In genomic region chr15:29815000-29815704, GRCh38 we compare ENCODE assay signal across 11 cellular contexts. TPM values are rescaled to one million over a fixed set of nuclear protein-coding genes. Genes with fewer than 3 reads are reported as not detected.
DNase-seq lines count a peak whose midpoint lies in the region; ATAC-seq and TF ChIP-seq lines count a peak whose summit lies in the region.
"Had no signal": no experiment of that assay in that cellular context is flagged by ENCODE, and none has a peak within 500 bp of the region (broad histone marks: within the 10 kb centered on the region; RNA-seq: fewer than 3 reads in every experiment).

No MANE protein-coding gene starts in this region.

- H3K27me3 Mint-ChIP-seq in CD4-positive, alpha-beta memory T cell: peaks cover 29 to 39% of the 10 kb centered on the region in 2 donors

- peaks cover 0 to 15% (median 0%) of the 10 kb centered on the region in 9 donors for H3K27me3 ChIP-seq in heart left ventricle
- H3K27me3 ChIP-seq in CD4-positive, alpha-beta memory T cell (ENCODE audit: insufficient read depth, low read length): peaks cover 10% of the 10 kb centered on the region

- H3K9me3 Mint-ChIP-seq in CD4-positive, alpha-beta memory T cell: peaks cover 0 to 36% (median 20%) of the 10 kb centered on the region in 8 donors

- TF ChIP-seq CTCF in heart left ventricle (IDR thresholded peaks at IDR 0.05) (peak in 1 of 12 donors; percentile 16), retinal pigment epithelial cell (conservative IDR thresholded peaks at IDR 0.05; ENCODE audit: low read depth, low read length) (no peak)

- H3K4me1 ChIP-seq in heart left ventricle: peaks cover 6 to 88% (median 56%) of the 10 kb centered on the region in 12 donors
- H3K4me1 ChIP-seq in CD4-positive, alpha-beta memory T cell (ENCODE audit: insufficient read depth, low read length): no peaks in the 10 kb centered on the region

- H3K4me3 ChIP-seq in heart left ventricle: no peak overlapping the region
- no peak overlapping the region for H3K4me3 ChIP-seq in retinal pigment epithelial cell (ENCODE audit: low read length)
- H3K4me3 ChIP-seq in CD4-positive, alpha-beta memory T cell (ENCODE audit: low read length in 2 of 2): no peak overlapping the region

- ATAC-seq in heart left ventricle (peak; percentile 62 to 88 (median 82)), GM18870 (IDR thresholded peaks at IDR 0.05; ENCODE audit: unreplicated experiment) (no peak)
- ATAC-seq: sciatic nerve had no signal

- no peaks in the 10 kb centered on the region for H3K36me3 Mint-ChIP-seq in CD4-positive, alpha-beta memory T cell

- POLR2A ChIA-PET in CD4-positive, alpha-beta memory T cell (lab: Charles Lee; ENCODE audit: partially characterized antibody): no interaction called here

- H3K27ac ChIP-seq in heart left ventricle: peak overlapping the region in 5 of 12 donors; percentile 2 to 44 (median 12)
- H3K27ac ChIP-seq in CD4-positive, alpha-beta memory T cell (ENCODE audit: low read depth, low read length): no peak overlapping the region

- CTCF ChIA-PET in CD4-positive, alpha-beta memory T cell (lab: Charles Lee; ENCODE audit: partially characterized antibody): no interaction called here

- 25 to 35% (median 28%) methylated on average over 3 of the region's 3 CpGs for WGBS in heart left ventricle, 4 donors

- intact Hi-C loops in heart left ventricle (cut with DNase I) (loop anchor here in 5 of 10 donors (2.0 to 10.0 kb wide), 4 partner anchors 16 to 100 kb away; no protein-coding TSS in a partner anchor), posterior vena cava (cut with DNase I) (loop anchor here in 1 of 2 donors (10.0 kb wide), 1 partner anchor 50 kb away; no protein-coding TSS in a partner anchor)
- intact Hi-C loops in CD4-positive, alpha-beta memory T cell (cut with micrococcal nuclease): no loop called here

- H3K4me3 Mint-ChIP-seq in CD4-positive, alpha-beta memory T cell: no peak overlapping the region

- no peaks in the 10 kb centered on the region for H3K9me3 ChIP-seq in heart left ventricle
- no peaks in the 10 kb centered on the region for H3K9me3 ChIP-seq in CD4-positive, alpha-beta memory T cell (ENCODE audit: control insufficient read depth in 1 of 2, low read length in 2 of 2)

- H3K4me1 Mint-ChIP-seq in CD4-positive, alpha-beta memory T cell: no peaks in the 10 kb centered on the region

- TF ChIP-seq POLR2A in heart left ventricle (IDR thresholded peaks at IDR 0.05): no peak

- H3K36me3 ChIP-seq in heart left ventricle: no peaks in the 10 kb centered on the region
- H3K36me3 ChIP-seq in CD4-positive, alpha-beta memory T cell (ENCODE audit: insufficient read depth, low read length): no peaks in the 10 kb centered on the region

- no peak overlapping the region for H3K27ac Mint-ChIP-seq in CD4-positive, alpha-beta memory T cell

- in situ Hi-C loops in SK-MEL-5 (cut with HindIII; ENCODE audit: low pct_unique_long_range_greater_than_20kb, low sequenced_read_pairs): no loop called here

- DNase-seq in DMS53 (lab: John Stamatoyannopoulos, UW) (peak; percentile 25), DMS53 treated with DMSO at 0.1 percent for 48 hours (lab: John Stamatoyannopoulos, UW; ENCODE audit: unreplicated experiment) (no peak), SK-MEL-5 (ENCODE audit: low read depth, low spot score) (peak; percentile 34), heart left ventricle (no peak), retinal pigment epithelial cell (ENCODE audit: low read depth) (peak; percentile 26), posterior vena cava (ENCODE audit: low spot score) (no peak)
- no peak for DNase-seq in CD4-positive, alpha-beta memory T cell
- DNase-seq: activated CD8-positive, alpha-beta memory T cell treated with anti-CD3 and anti-CD28 coated beads, Interleukin-2, amount 50 U/mL, for 4 hours; NCI-H1417 treated with DMSO at 0.1 percent for 48 hours had no signal

RNA-seq across cellular contexts. Expression of gene TJP1, which starts 7.1 kb away (rescaled TPM):
- total RNA-seq in SK-MEL-5 (2014; rRNA removed; shearing (Covaris generic)): 19.5 and 21.7 TPM in 2 replicates
- 34.9 and 46.3 TPM in 2 replicates for polyA plus RNA-seq in SK-MEL-5 (2015; cell fraction: cytosol; rRNA removed)
- 36.3 and 43.2 TPM in 2 replicates for polyA plus RNA-seq in SK-MEL-5 (2015; cell fraction: nucleus; rRNA removed)
- total RNA-seq in heart left ventricle: 100 to 1,000 TPM in 6 of 9 donors, 10 to 100 TPM in 3; 89.4 to 159 (median 112) TPM
- 10 to 100 TPM; 26.8 to 41.8 TPM for polyA plus RNA-seq in heart left ventricle
- not detected for total RNA-seq in CD4-positive, alpha-beta memory T cell
- polyA plus RNA-seq in CD4-positive, alpha-beta memory T cell: not detected
- 100 to 1,000 TPM in 1 of 2 donors, 10 to 100 TPM in 1; 91.3 to 101 TPM for total RNA-seq in posterior vena cava

Comparison
In these comparisons a context has a peak if more than half of its experiments do, and no peak if none do; other contexts are left out.
1. DNase-seq: peak in DMS53 (single experiment), SK-MEL-5 (single experiment) and retinal pigment epithelial cell (single experiment); none in DMS53 treated with DMSO at 0.1 percent for 48 hours (single experiment), heart left ventricle (0 of 5), CD4-positive, alpha-beta memory T cell (0 of 5) and posterior vena cava (single experiment).
2. RNA of gene TJP1, which starts 7.1 kb away (total RNA-seq): 89.4 to 159 TPM in heart left ventricle, 91.3 to 101 TPM in posterior vena cava and 19.5 to 21.7 TPM in SK-MEL-5; not detected in CD4-positive, alpha-beta memory T cell; every median in the first group is over 10 times any median in the second.